Comparison of ENCODE assay signal across 13 cellular contexts in the genomic region with DNA sequence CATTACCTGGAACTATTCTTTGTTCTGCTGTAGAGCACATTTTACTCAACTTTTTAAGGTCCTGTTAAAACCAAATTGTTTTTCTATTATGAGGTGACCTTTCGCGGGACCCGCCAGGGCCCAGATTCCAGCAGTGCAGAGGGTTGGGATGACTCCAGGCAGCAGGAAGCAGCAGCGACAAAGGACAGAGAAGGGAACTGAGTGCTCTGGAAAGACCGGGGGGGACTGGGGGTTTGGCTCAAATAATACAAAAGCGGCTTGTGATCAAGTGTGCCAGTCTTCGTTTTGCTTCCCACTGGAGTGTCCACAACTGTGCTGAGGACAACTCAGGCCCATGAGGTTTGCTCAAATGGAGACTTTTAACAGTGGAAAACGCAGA. TPM values are rescaled to one million over a fixed set of nuclear protein-coding genes. Genes with fewer than 3 reads are reported as not detected.
DNase-seq lines count a peak whose midpoint lies in the region; ATAC-seq, FAIRE-seq and TF ChIP-seq lines count a peak whose summit lies in the region.
"Had no signal": no experiment of that assay in that cellular context is flagged by ENCODE, and none has a peak within 500 bp of the region (broad histone marks: within the 10 kb centered on the region; RNA-seq: fewer than 3 reads in every experiment).

No MANE protein-coding gene starts in this region.

- H3K9me3 Mint-ChIP-seq in natural killer cell treated with Interleukin-12 subunit alpha and Interleukin-12 subunit beta and Interleukin-15 and Interleukin-18, amount 100 ng/mL, for 72 hours = no peaks in the 10 kb centered on the region
- H3K9me3 Mint-ChIP-seq: T-helper 1 cell treated with Interleukin-12 subunit alpha and Interleukin-12 subunit beta and Interleukin-4 antibody, amounts not matched to agents 30 μg/mL and 1 μg/mL, for 36 hours had no signal

- ATAC-seq in K562 (peak; percentile 32), GM21717 (IDR thresholded peaks at IDR 0.05; ENCODE audit: unreplicated experiment) (no peak)
- ATAC-seq in natural killer cell treated with Interleukin-12 subunit alpha and Interleukin-12 subunit beta and Interleukin-15 and Interleukin-18, amount 100 ng/mL, for 72 hours = no peak

- in situ Hi-C loops in K562 (cut with MboI) = no loop called here

- no peak overlapping the region for H3K9ac ChIP-seq in K562 (ENCODE audit: insufficient read depth in 1 of 2, low read depth in 2 of 2, low read length in 2 of 2)
- no peak overlapping the region; the same call in 1 of the 2 replicates for H3K9ac ChIP-seq in iPS-20b (ENCODE audit: low read depth, low read length)

- no peaks in the 10 kb centered on the region for H3K27me3 Mint-ChIP-seq in natural killer cell treated with Interleukin-12 subunit alpha and Interleukin-12 subunit beta and Interleukin-15 and Interleukin-18, amount 100 ng/mL, for 72 hours

- no peaks in the 10 kb centered on the region; the same call in 1 of the 2 replicates for H4K20me1 ChIP-seq in K562 (replicated peaks; ENCODE audit: control insufficient read depth, insufficient read depth, low read length)

- FAIRE-seq in GM12891 (lab: Jason Lieb, UNC) = no peak
- FAIRE-seq in K562 (lab: Jason Lieb, UNC) = no peak

- no peak for TF ChIP-seq EP300 in K562 (IDR thresholded peaks at IDR 0.05; ENCODE audit: low read length)

- H3K36me3 ChIP-seq in K562 (ENCODE audit: control insufficient read depth, insufficient read depth, low read length) (peaks cover 12% of the 10 kb centered on the region; the same call in 2 of the 3 replicates), iPS-20b (ENCODE audit: insufficient read depth, low read depth, low read length) (peaks cover 23% of the 10 kb centered on the region)

- H3K27me3 ChIP-seq in K562 (ENCODE audit: control insufficient read depth in 2 of 2, insufficient read depth in 2 of 2, low read length in 2 of 2) (no peaks in the 10 kb centered on the region), iPS-20b (ENCODE audit: insufficient read depth, low read length) (no peaks in the 10 kb centered on the region)
- H3K27me3 ChIP-seq: Peyer's patch had no signal

- WGBS in K562 (ENCODE audit: insufficient coverage, low coverage, missing lambda C conversion rate) = 68% methylated on average over 8 of the region's 8 CpGs

- H3K4me3 Mint-ChIP-seq in natural killer cell treated with Interleukin-12 subunit alpha and Interleukin-12 subunit beta and Interleukin-15 and Interleukin-18, amount 100 ng/mL, for 72 hours = no peak overlapping the region
- H3K4me3 Mint-ChIP-seq: T-helper 1 cell treated with Interleukin-12 subunit alpha and Interleukin-12 subunit beta and Interleukin-4 antibody, amounts not matched to agents 30 μg/mL and 1 μg/mL, for 36 hours had no signal

- H3K36me3 Mint-ChIP-seq in natural killer cell treated with Interleukin-12 subunit alpha and Interleukin-12 subunit beta and Interleukin-15 and Interleukin-18, amount 100 ng/mL, for 72 hours = peaks cover 4% of the 10 kb centered on the region

- TF ChIP-seq CTCF in K562 (IDR thresholded peaks at IDR 0.05 in 2 of 3, conservative IDR thresholded peaks at IDR 0.05 in 1 of 3; ENCODE audit: insufficient read depth in 2 of 3, low read depth in 1 of 3, low read length in 3 of 3) = no peak

- H3K27ac Mint-ChIP-seq in natural killer cell treated with Interleukin-12 subunit alpha and Interleukin-12 subunit beta and Interleukin-15 and Interleukin-18, amount 100 ng/mL, for 72 hours = peak overlapping the region in 1 of 2 donors; percentile 50
- H3K27ac Mint-ChIP-seq: T-helper 1 cell treated with Interleukin-12 subunit alpha and Interleukin-12 subunit beta and Interleukin-4 antibody, amounts not matched to agents 30 μg/mL and 1 μg/mL, for 36 hours had no signal

- H3K9me1 ChIP-seq in K562 (ENCODE audit: control insufficient read depth, insufficient read depth, low read length) = no peaks in the 10 kb centered on the region

- intact Hi-C loops in K562 (cut with micrococcal nuclease) = no loop called here

- POLR2A ChIA-PET in K562 (lab: Yijun Ruan, JAX) = interaction anchor here (1.7 kb wide), 1 partner anchor 9 kb away, joined by 5 read pairs; no protein-coding TSS in a partner anchor

- H3K4me1 ChIP-seq in K562 (replicated peaks in 1 of 2; ENCODE audit: control insufficient read depth in 2 of 2, insufficient read depth in 2 of 2, low read length in 2 of 2) (no peaks in the 10 kb centered on the region), iPS-20b (ENCODE audit: insufficient read depth, low read length) (peaks cover 19% of the 10 kb centered on the region)
- H3K4me1 ChIP-seq: Peyer's patch had no signal

- no peak overlapping the region for H3K4me3 ChIP-seq in K562
- H3K4me3 ChIP-seq in iPS-20b (ENCODE audit: low read length) = no peak overlapping the region
- H3K4me3 ChIP-seq: Peyer's patch had no signal

- TF ChIP-seq POLR2A in GM12891 (IDR thresholded peaks at IDR 0.05; ENCODE audit: low read depth, low read length) = 0 out of 2 replicates have a peak, but pooled peaks have one; percentile 43
- peak; percentile 38; the same call in 1 of the 2 replicates for TF ChIP-seq POLR2A in K562 (conservative IDR thresholded peaks at IDR 0.05)

- CTCF ChIA-PET in K562 (lab: Yijun Ruan, JAX; ENCODE audit: low intra/inter-chr PET ratio) = no interaction called here

- no peaks in the 10 kb centered on the region for H3K79me2 ChIP-seq in K562 (ENCODE audit: control insufficient read depth, insufficient read depth, low read length)

- H2AFZ ChIP-seq in K562 (ENCODE audit: low read depth, low read length) = no peak overlapping the region

- H3K4me2 ChIP-seq in K562 (ENCODE audit: insufficient read depth, low read length) = no peak overlapping the region

- H3K4me1 Mint-ChIP-seq in natural killer cell treated with Interleukin-12 subunit alpha and Interleukin-12 subunit beta and Interleukin-15 and Interleukin-18, amount 100 ng/mL, for 72 hours (ENCODE audit: low read depth in 2 of 2) = peaks cover 11 to 16% of the 10 kb centered on the region in 2 donors

- BruUV-seq in K562 (replicated peaks; lab: Mats Ljungman, UMichigan) = no TSS peak

- no peak for TF ChIP-seq RAD21 in K562 (CRISPR knock-in tag; conservative IDR thresholded peaks at IDR 0.05 in 1 of 2, IDR thresholded peaks at IDR 0.05 in 1 of 2)

- H3K27ac ChIP-seq in K562 (ENCODE audit: extremely low read depth, low read depth, low read length) = no peak overlapping the region
- H3K27ac ChIP-seq in iPS-20b (ENCODE audit: low read length) = peak overlapping the region; percentile 28
- H3K27ac ChIP-seq: Peyer's patch had no signal

- no peaks in the 10 kb centered on the region for H3K9me3 ChIP-seq in K562 (replicated peaks; ENCODE audit: control insufficient read depth, insufficient read depth, low read depth, low read length)
- H3K9me3 ChIP-seq in iPS-20b (ENCODE audit: insufficient read depth, low read depth, low read length) = no peaks in the 10 kb centered on the region
- H3K9me3 ChIP-seq: Peyer's patch had no signal

- DNase-seq in GM12891 (ENCODE audit: insufficient read length, low spot score) (no peak), K562 (ENCODE audit: extremely low read depth in 1 of 4, low spot score in 3 of 4) (no peak), putamen (ENCODE audit: low spot score) (peak; percentile 82), NOMO-1 treated with DMSO at 0.1 percent for 48 hours (lab: John Stamatoyannopoulos, UW; ENCODE audit: unreplicated experiment) (no peak)
- no peak for DNase-seq in natural killer cell treated with Interleukin-12 subunit alpha and Interleukin-12 subunit beta and Interleukin-15 and Interleukin-18, amount 100 ng/mL, for 72 hours (ENCODE audit: low spot score)
- no peak for DNase-seq in effector CD8-positive, alpha-beta T cell (lab: John Stamatoyannopoulos, UW)
- DNase-seq: activated CD4-positive, alpha-beta T cell treated with anti-CD3 and anti-CD28 coated beads for 4 hours; KG1; NCI-H524; Peyer's patch had no signal

TF ChIP-seq in GM12891, 5 proteins besides CTCF, POLR2A, EP300 and RAD21:
- TF ChIP-seq POU2F2 (IDR thresholded peaks at IDR 0.05; ENCODE audit: low read depth, low read length) (no peak), POLR2AphosphoS5 (IDR thresholded peaks at IDR 0.05; ENCODE audit: low read depth, low read length) (no peak), PAX5 (IDR thresholded peaks at IDR 0.05; ENCODE audit: insufficient read depth, low read length, severe bottlenecking) (no peak), SPI1 (IDR thresholded peaks at IDR 0.05; ENCODE audit: low read depth, low read length) (no peak), TAF1 (IDR thresholded peaks at IDR 0.05; ENCODE audit: low read depth, low read length) (no peak)

TF ChIP-seq in K562, 482 proteins besides CTCF, POLR2A, EP300 and RAD21:
- no peak for TF ChIP-seq ZC3H11A (IDR thresholded peaks at IDR 0.05; ENCODE audit: low read depth, low read length)
- no peak for TF ChIP-seq FOXP1 (CRISPR knock-in tag; IDR thresholded peaks at IDR 0.05)
- TF ChIP-seq TCF7 (IDR thresholded peaks at IDR 0.05; ENCODE audit: borderline replicate concordance) = no peak
- TF ChIP-seq SOX6 (IDR thresholded peaks at IDR 0.05) = no peak
- TF ChIP-seq RB1 (IDR thresholded peaks at IDR 0.05; ENCODE audit: low read depth) = no peak

RNA-seq across cellular contexts. Expression of gene ANKRD10, which starts 26.9 kb away (rescaled TPM):
- polyA plus RNA-seq in GM12891 (2012; ENCODE audit: low read depth, missing spikeins) = 52.8 TPM
- total RNA-seq in K562 (2011; cell fraction: chromatin; rRNA removed; ENCODE audit: low replicate concordance) = 178 and 324 TPM in 2 replicates
- total RNA-seq in K562 (2011; cell fraction: nucleolus; rRNA removed) = 159 and 175 TPM in 2 replicates
- 205 and 428 TPM in 2 replicates for total RNA-seq in K562 (2011; cell fraction: nucleoplasm; rRNA removed)
- total RNA-seq in K562 (2014; rRNA removed) = 45.0 and 50.2 TPM in 2 replicates
- 53.0 and 67.7 TPM in 2 replicates for total RNA-seq in K562 (2014; rRNA removed; fragmentation: Illumina TruSeq; extraction: Trizol)
- 45.4 and 61.9 TPM in 2 replicates for total RNA-seq in K562 (2015; rRNA removed; fragmentation: Illumina TruSeq; extraction: Trizol)
- total RNA-seq in K562 (2021) = 46.9 and 55.0 TPM in 2 replicates
- 169 and 183 TPM in 2 replicates for polyA plus RNA-seq in K562 (2011; rRNA removed)
- polyA plus RNA-seq in K562 (2011; cell fraction: cytosol; rRNA removed) = 54.2 and 61.3 TPM in 2 replicates
- 416 and 593 TPM in 2 replicates for polyA plus RNA-seq in K562 (2011; cell fraction: nucleus; rRNA removed)
- 32.3 and 57.8 TPM in 2 replicates for polyA plus RNA-seq in K562 (2012)
- polyA plus RNA-seq in K562 (2014; fragmentation: Illumina TruSeq; extraction: Trizol) = 21.7 and 23.2 TPM in 2 replicates
- 10 to 100 TPM; 22.1 to 31.0 TPM for polyA plus RNA-seq in K562 (2014; fragmentation: Nextera tagmentation; extraction: Ambion mirVana)
- polyA plus RNA-seq in K562 (2014; rRNA removed) = 36.8 and 40.2 TPM in 2 replicates
- 108 and 129 TPM in 2 replicates for polyA minus RNA-seq in K562 (2011; rRNA and poly(A)+ RNA removed)
- polyA minus RNA-seq in K562 (2011; cell fraction: cytosol; rRNA and poly(A)+ RNA removed) = 91.0 and 108 TPM in 2 replicates
- 588 and 736 TPM in 2 replicates for polyA minus RNA-seq in K562 (2011; cell fraction: nucleus; rRNA and poly(A)+ RNA removed)
- total RNA-seq in natural killer cell treated with Interleukin-12 subunit alpha and Interleukin-12 subunit beta and Interleukin-15 and Interleukin-18, amount 100 ng/mL, for 72 hours = 100 to 1,000 TPM in 1 of 2 donors, 10 to 100 TPM in 1; 95.5 to 137 TPM
